In genomic region chrX:10110316-10110932, GRCh38 we compare ENCODE assay signal across 11 cellular contexts. TPM values are rescaled to one million over a fixed set of nuclear protein-coding genes. Genes with fewer than 3 reads are reported as not detected.
A peak's percentile ranks its signal among the peaks of the same experiment; 100 is the strongest.
DNase-seq lines count a peak whose midpoint lies in the region; ATAC-seq and TF ChIP-seq lines count a peak whose summit lies in the region.
"Had no signal": no experiment of that assay in that cellular context is flagged by ENCODE, and none has a peak within 500 bp of the region (broad histone marks: within the 10 kb centered on the region; RNA-seq: fewer than 3 reads in every experiment).

No MANE protein-coding gene starts in this region.

- no peaks in the 10 kb centered on the region for H4K20me1 ChIP-seq in MM.1S (ENCODE audit: insufficient read depth, low read length)

- H3K9me3 ChIP-seq in MM.1S (replicated peaks; ENCODE audit: insufficient read depth, low read length): no peaks in the 10 kb centered on the region
- no peaks in the 10 kb centered on the region for H3K9me3 ChIP-seq in effector memory CD4-positive, alpha-beta T cell (ENCODE audit: control insufficient read depth, low read length)
- H3K9me3 ChIP-seq: right atrium auricular region had no signal

- H3K4me1 Mint-ChIP-seq in stimulated activated effector memory CD8-positive, alpha-beta T cell treated with anti-CD3 and anti-CD28 coated beads, Interleukin-12 subunit alpha, Interleukin-12 subunit beta, amount 100 ng/mL, for 72 hours: peaks cover 64% of the 10 kb centered on the region

- in situ Hi-C loops in GM13977 (cut with MboI; ENCODE audit: low pct_unique_long_range_greater_than_20kb, low sequenced_read_pairs, unreplicated experiment): loop anchor here (10.0 kb wide), 2 partner anchors 116 to 236 kb away; no protein-coding TSS in a partner anchor

- H2AFZ ChIP-seq in MM.1S (ENCODE audit: low read length): no peak overlapping the region; the same call in 1 of the 2 replicates

- H3K4me1 ChIP-seq in MM.1S (ENCODE audit: low read length): peaks cover 82% of the 10 kb centered on the region
- peaks cover 29% of the 10 kb centered on the region for H3K4me1 ChIP-seq in effector memory CD4-positive, alpha-beta T cell (ENCODE audit: control insufficient read depth, insufficient read depth, low read length, poor library complexity, severe bottlenecking)

- H3K36me3 Mint-ChIP-seq in stimulated activated effector memory CD8-positive, alpha-beta T cell treated with anti-CD3 and anti-CD28 coated beads, Interleukin-12 subunit alpha, Interleukin-12 subunit beta, amount 100 ng/mL, for 72 hours: peaks cover 9% of the 10 kb centered on the region

- H3K27ac Mint-ChIP-seq in stimulated activated effector memory CD8-positive, alpha-beta T cell treated with anti-CD3 and anti-CD28 coated beads, Interleukin-12 subunit alpha, Interleukin-12 subunit beta, amount 100 ng/mL, for 72 hours: peak overlapping the region; percentile 96

- peaks cover 57% of the 10 kb centered on the region for H3F3A ChIP-seq in MM.1S (ENCODE audit: insufficient read depth, low read length)

- H3K27me3 ChIP-seq in MM.1S (replicated peaks; ENCODE audit: insufficient read depth, low read length): no peaks in the 10 kb centered on the region
- no peaks in the 10 kb centered on the region for H3K27me3 ChIP-seq in effector memory CD4-positive, alpha-beta T cell (replicated peaks; ENCODE audit: control insufficient read depth, insufficient read depth, low read length, poor library complexity, severe bottlenecking)
- H3K27me3 ChIP-seq: brain microvascular endothelial cell, right atrium auricular region had no signal

- peak; percentile 22 for ATAC-seq in stimulated activated effector memory CD8-positive, alpha-beta T cell treated with anti-CD3 and anti-CD28 coated beads, Interleukin-12 subunit alpha, Interleukin-12 subunit beta, amount 100 ng/mL, for 72 hours
- ATAC-seq in Right ventricle myocardium superior (ENCODE audit: poor library complexity): no peak

- H3K27ac ChIP-seq in MM.1S (ENCODE audit: low read length): peak overlapping the region; percentile 100
- peak overlapping the region; percentile 72 for H3K27ac ChIP-seq in effector memory CD4-positive, alpha-beta T cell (ENCODE audit: insufficient read depth, low read length, poor library complexity, severe bottlenecking)
- H3K27ac ChIP-seq: brain microvascular endothelial cell, right atrium auricular region had no signal

- TF ChIP-seq CTCF in GM13977 (IDR thresholded peaks at IDR 0.05; ENCODE audit: extremely low read depth, insufficient read depth, missing control alignments): no peak
- no peak for TF ChIP-seq CTCF in MM.1S (IDR thresholded peaks at IDR 0.05; ENCODE audit: low read length)

- peak overlapping the region; percentile 78 for H3K4me2 ChIP-seq in MM.1S (ENCODE audit: low read depth, low read length)

- peak overlapping the region; percentile 77 for H3K4me3 Mint-ChIP-seq in stimulated activated effector memory CD8-positive, alpha-beta T cell treated with anti-CD3 and anti-CD28 coated beads, Interleukin-12 subunit alpha, Interleukin-12 subunit beta, amount 100 ng/mL, for 72 hours

- DNase-seq in GM13977 (ENCODE audit: low spot score): peak; percentile 34
- peak; percentile 38 for DNase-seq in MM.1S
- DNase-seq in effector memory CD4-positive, alpha-beta T cell: no peak
- DNase-seq in stimulated activated effector memory CD8-positive, alpha-beta T cell treated with anti-CD3 and anti-CD28 coated beads, Interleukin-12 subunit alpha, Interleukin-12 subunit beta, amount 100 ng/mL, for 72 hours (ENCODE audit: low spot score in 2 of 2): no peak
- no peak for DNase-seq in activated gamma-delta T cell (lab: John Stamatoyannopoulos, UW)
- DNase-seq in D341Med (ENCODE audit: low spot score): no peak
- no peak for DNase-seq in Right ventricle myocardium superior
- DNase-seq: brain microvascular endothelial cell, NCI-H1417 treated with DMSO at 0.1 percent for 48 hours, OCI-M1 had no signal

- H3K9me2 ChIP-seq in MM.1S (replicated peaks; ENCODE audit: insufficient read depth, low read length): no peaks in the 10 kb centered on the region

- H3K36me3 ChIP-seq in MM.1S (replicated peaks; ENCODE audit: insufficient read depth, low read length): no peaks in the 10 kb centered on the region
- H3K36me3 ChIP-seq in effector memory CD4-positive, alpha-beta T cell (ENCODE audit: control insufficient read depth, insufficient read depth, low read length): no peaks in the 10 kb centered on the region
- H3K36me3 ChIP-seq: brain microvascular endothelial cell, right atrium auricular region had no signal

- H3K4me3 ChIP-seq in MM.1S (ENCODE audit: low read length): peak overlapping the region; percentile 40
- H3K4me3 ChIP-seq in effector memory CD4-positive, alpha-beta T cell (ENCODE audit: insufficient read depth, low read depth, low read length, poor library complexity, severe bottlenecking): no peak overlapping the region
- H3K4me3 ChIP-seq: right atrium auricular region had no signal

- intact Hi-C loops in Right ventricle myocardium superior (cut with DNase I): no loop called here

- peak overlapping the region; percentile 94 for H3K9ac ChIP-seq in MM.1S (ENCODE audit: low read length)

- no peaks in the 10 kb centered on the region for H3K9me3 Mint-ChIP-seq in stimulated activated effector memory CD8-positive, alpha-beta T cell treated with anti-CD3 and anti-CD28 coated beads, Interleukin-12 subunit alpha, Interleukin-12 subunit beta, amount 100 ng/mL, for 72 hours

- peaks cover 56% of the 10 kb centered on the region for H3K79me2 ChIP-seq in MM.1S (ENCODE audit: low read length)

RNA-seq across cellular contexts. Expression of gene CLCN4, which starts 46.4 kb away (rescaled TPM):
- total RNA-seq in Right ventricle myocardium superior: 30.9 TPM

Comparison
In these comparisons a context has a peak if more than half of its experiments do, and no peak if none do; other contexts are left out.
1. DNase-seq: peak in GM13977 (single experiment) and MM.1S (single experiment); none in effector memory CD4-positive, alpha-beta T cell (0 of 3), stimulated activated effector memory CD8-positive, alpha-beta T cell treated with anti-CD3 and anti-CD28 coated beads, Interleukin-12 subunit alpha, Interleukin-12 subunit beta, amount 100 ng/mL, for 72 hours (0 of 2), activated gamma-delta T cell (single experiment), D341Med (single experiment) and Right ventricle myocardium superior (single experiment).